In genomic region chr6:105087571-105088211, GRCh38 we compare ENCODE assay signal across 8 cellular contexts.
DNase-seq lines count a peak whose midpoint lies in the region; ATAC-seq, FAIRE-seq and TF ChIP-seq lines count a peak whose summit lies in the region.

No MANE protein-coding gene starts in this region.

- no peak overlapping the region for H2BK5ac ChIP-seq in H9 (ENCODE audit: insufficient read length, low read length)

- no peak overlapping the region for H3K23ac ChIP-seq in H9 (ENCODE audit: insufficient read length, low read depth, low read length)

- no peaks in the 10 kb centered on the region for H4K20me1 ChIP-seq in H9 (ENCODE audit: control insufficient read depth, insufficient read depth, insufficient read length)

- H3K36me3 ChIP-seq in pancreas, result no peaks in the 10 kb centered on the region

- H3K36me3 Mint-ChIP-seq in H9 (ENCODE audit: insufficient read depth in 1 of 3, low read depth in 3 of 3), result peaks cover 0 to 4% (median 0%) of the 10 kb centered on the region in 3 experiments; a peak in 2 of 7 replicates
- no peaks in the 10 kb centered on the region for H3K36me3 Mint-ChIP-seq in T-helper 2 cell treated with Interferon-gamma antibody and Interleukin-4, amounts not matched to agents 5 μg/mL and 100 μg/mL, for 36 hours (ENCODE audit: low read depth)

- H3K79me2 ChIP-seq in H9 (ENCODE audit: insufficient read depth, low read length), result no peaks in the 10 kb centered on the region

- no peak overlapping the region for H3K4me2 ChIP-seq in H9 (ENCODE audit: insufficient read depth, insufficient read length, low read length)

- no peak overlapping the region for H3K4me3 Mint-ChIP-seq in H9
- H3K4me3 Mint-ChIP-seq in T-helper 2 cell treated with Interferon-gamma antibody and Interleukin-4, amounts not matched to agents 5 μg/mL and 100 μg/mL, for 36 hours, result no peak overlapping the region

- H3K9me3 ChIP-seq in H9 (ENCODE audit: control insufficient read depth, low read depth, low read length), result no peaks in the 10 kb centered on the region
- H3K9me3 ChIP-seq in pancreas, result no peaks in the 10 kb centered on the region

- no peak overlapping the region for H2BK120ac ChIP-seq in H9 (ENCODE audit: low read depth, low read length, poor library complexity, severe bottlenecking)

- no peak overlapping the region for H2BK12ac ChIP-seq in H9 (ENCODE audit: insufficient read length, low read depth, low read length)

- no peak overlapping the region for H2BK20ac ChIP-seq in H9 (ENCODE audit: low read depth, low read length, poor library complexity, severe bottlenecking)

- H3K27me3 ChIP-seq in H9 (ENCODE audit: insufficient read depth, low read length) (no peaks in the 10 kb centered on the region), pancreas (no peaks in the 10 kb centered on the region)

- H4K91ac ChIP-seq in H9 (ENCODE audit: insufficient read length, low read depth, low read length), result no peak overlapping the region

- H3K4me1 ChIP-seq in H9 (ENCODE audit: insufficient read depth, low read length) (no peaks in the 10 kb centered on the region), pancreas (no peaks in the 10 kb centered on the region)

- H3K4ac ChIP-seq in H9 (ENCODE audit: low read depth, low read length), result no peak overlapping the region

- no peak overlapping the region for H2AK5ac ChIP-seq in H9 (ENCODE audit: insufficient read length, low read length)

- H3K23me2 ChIP-seq in H9 (ENCODE audit: insufficient read length, low read depth, low read length, poor library complexity, severe bottlenecking), result no peaks in the 10 kb centered on the region

- H3K9ac ChIP-seq in H9 (ENCODE audit: extremely low read depth, insufficient read length, low read length), result no peak overlapping the region

- no peak overlapping the region for H2BK15ac ChIP-seq in H9 (ENCODE audit: low read depth, low read length)

- no peak overlapping the region for H3T11ph ChIP-seq in H9 (ENCODE audit: low read length)

- peaks cover 0 to 7% of the 10 kb centered on the region in 2 experiments; a peak in 2 of 4 replicates for H3K4me1 Mint-ChIP-seq in H9
- no peaks in the 10 kb centered on the region for H3K4me1 Mint-ChIP-seq in T-helper 2 cell treated with Interferon-gamma antibody and Interleukin-4, amounts not matched to agents 5 μg/mL and 100 μg/mL, for 36 hours (ENCODE audit: low read depth)

- peak overlapping the region in 1 of 3 experiments; percentile 22; a peak in 1 of 7 replicates for H3K27ac Mint-ChIP-seq in H9
- no peak overlapping the region for H3K27ac Mint-ChIP-seq in T-helper 2 cell treated with Interferon-gamma antibody and Interleukin-4, amounts not matched to agents 5 μg/mL and 100 μg/mL, for 36 hours

- no peaks in the 10 kb centered on the region for H3K9me3 Mint-ChIP-seq in H9
- H3K9me3 Mint-ChIP-seq in T-helper 2 cell treated with Interferon-gamma antibody and Interleukin-4, amounts not matched to agents 5 μg/mL and 100 μg/mL, for 36 hours, result no peaks in the 10 kb centered on the region

- no CpG with 5 or more reads among the region's 1 CpG for WGBS in H9 (ENCODE audit: extremely low coverage, insufficient read length, low lambda C conversion rate)
- 0 to 2% methylated on average over 1 of the region's 1 CpG for WGBS in pancreas, 2 donors

- H3K14ac ChIP-seq in H9 (ENCODE audit: insufficient read depth, low read length), result no peak overlapping the region

- FAIRE-seq in pancreas (lab: Jason Lieb, UNC), result peak; percentile 91

- H3K27ac ChIP-seq in H9 (ENCODE audit: insufficient read length, low read depth, low read length) (no peak overlapping the region), pancreas (no peak overlapping the region)

- H3K18ac ChIP-seq in H9 (ENCODE audit: insufficient read length, low read depth, low read length), result no peak overlapping the region

- H3K27me3 Mint-ChIP-seq in H9 (ENCODE audit: low read depth), result no peaks in the 10 kb centered on the region
- peaks cover 6% of the 10 kb centered on the region for H3K27me3 Mint-ChIP-seq in T-helper 2 cell treated with Interferon-gamma antibody and Interleukin-4, amounts not matched to agents 5 μg/mL and 100 μg/mL, for 36 hours (ENCODE audit: low read depth)

- DNase-seq in stimulated activated CD4-positive, alpha-beta T cell treated with anti-CD3 and anti-CD28 coated beads, Interleukin-15, amount 100 ng/mL, for 24 hours, result peak; percentile 29
- no peak for DNase-seq in stimulated activated CD4-positive, alpha-beta T cell treated with anti-CD3 and anti-CD28 coated beads, Interleukin-12 subunit alpha, Interleukin-12 subunit beta, amount 100 ng/mL, for 4 hours
- DNase-seq in H9, result no peak
- peak; percentile 56 for DNase-seq in NCI-H146 (lab: John Stamatoyannopoulos, UW)
- DNase-seq in T-helper 2 cell treated with Interferon-gamma antibody and Interleukin-4, amounts not matched to agents 5 μg/mL and 100 μg/mL, for 36 hours (ENCODE audit: low spot score), result peak; percentile 10
- DNase-seq in fibroblast of villous mesenchyme (ENCODE audit: low read depth), result peak; percentile 70
- DNase-seq in pancreas, result peak in 2 of 6 donors; percentile 31 to 39

- TF ChIP-seq CTCF in H9 (conservative IDR thresholded peaks at IDR 0.05) (peak; percentile 93), fibroblast of villous mesenchyme (IDR thresholded peaks at IDR 0.05; ENCODE audit: insufficient read depth, low read depth, low read length) (peak; percentile 79), pancreas (IDR thresholded peaks at IDR 0.05) (peak; percentile 63 to 71 (median 70))

- ATAC-seq in pancreas, result peak in 3 of 4 donors; percentile 83 to 92 (median 84)
- ATAC-seq in GM19452 (IDR thresholded peaks at IDR 0.05; ENCODE audit: unreplicated experiment), result no peak

- intact Hi-C loops in pancreas (cut with DNase I), result loop anchor here in 1 of 3 donors (5.0 kb wide), 1 partner anchor 320 kb away; no protein-coding TSS in a partner anchor

- H3K4me3 ChIP-seq in fibroblast of villous mesenchyme (ENCODE audit: low read depth, low read length) (no peak overlapping the region), pancreas (no peak overlapping the region)

- H4K5ac ChIP-seq in H9 (ENCODE audit: insufficient read length, low read depth, low read length), result no peak overlapping the region

- H4K8ac ChIP-seq in H9 (replicated peaks; ENCODE audit: insufficient read length, low read depth, low read length), result no peak overlapping the region

- no peak overlapping the region for H3K56ac ChIP-seq in H9 (ENCODE audit: insufficient read length, low read depth, low read length)

- no peak overlapping the region for H2AFZ ChIP-seq in H9 (ENCODE audit: low read length)

- no peaks in the 10 kb centered on the region for H3K79me1 ChIP-seq in H9 (ENCODE audit: insufficient read depth, low read depth, low read length, poor library complexity, severe bottlenecking)

Comparison
In these comparisons a context has a peak if more than half of its experiments do, and no peak if none do; other contexts are left out.
1. DNase-seq: peak in stimulated activated CD4-positive, alpha-beta T cell treated with anti-CD3 and anti-CD28 coated beads, Interleukin-15, amount 100 ng/mL, for 24 hours (single experiment), NCI-H146 (single experiment), T-helper 2 cell treated with Interferon-gamma antibody and Interleukin-4, amounts not matched to agents 5 μg/mL and 100 μg/mL, for 36 hours (single experiment) and fibroblast of villous mesenchyme (single experiment); none in stimulated activated CD4-positive, alpha-beta T cell treated with anti-CD3 and anti-CD28 coated beads, Interleukin-12 subunit alpha, Interleukin-12 subunit beta, amount 100 ng/mL, for 4 hours (single experiment) and H9 (single experiment).
2. Peak in every context shown above with its lines, with median percentiles within 50 percentile points of each other: CTCF ChIP-seq.